17 cellular contexts compared by ENCODE assay signal in the genomic region with DNA sequence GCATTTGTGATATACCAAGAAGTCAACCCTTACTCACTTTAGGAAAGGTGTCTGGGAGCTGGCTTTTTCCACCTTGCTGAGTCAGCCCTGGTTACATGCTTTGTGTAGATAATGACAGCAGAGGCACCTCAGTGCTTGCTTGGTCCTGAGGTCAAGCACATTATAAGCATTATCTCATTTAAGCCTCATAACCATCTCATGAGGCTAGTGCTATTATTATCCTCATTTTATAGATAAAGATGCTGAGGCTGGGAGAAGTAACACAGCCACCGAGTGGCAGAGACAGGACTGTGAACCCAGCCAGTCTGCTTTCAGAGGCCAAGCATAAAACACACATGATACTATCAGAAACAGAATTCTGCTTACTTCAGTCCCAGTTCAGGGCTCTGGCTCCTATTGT. TPM values are rescaled to one million over a fixed set of nuclear protein-coding genes. Genes with fewer than 3 reads are reported as not detected.
A peak's percentile ranks its signal among the peaks of the same experiment; 100 is the strongest.
DNase-seq lines count a peak whose midpoint lies in the region; ATAC-seq, FAIRE-seq and TF ChIP-seq lines count a peak whose summit lies in the region.
"Had no signal": no experiment of that assay in that cellular context is flagged by ENCODE, and none has a peak within 500 bp of the region (broad histone marks: within the 10 kb centered on the region; RNA-seq: fewer than 3 reads in every experiment).

No MANE protein-coding gene starts in this region.

- TF ChIP-seq POLR2A in GM12892 (IDR thresholded peaks at IDR 0.05; ENCODE audit: low read depth, low read length), result no peak

- H3K4me3 Mint-ChIP-seq in GM23338, result no peak overlapping the region
- H3K4me3 Mint-ChIP-seq: activated CD4-positive, alpha-beta memory T cell treated with anti-CD3 and anti-CD28 coated beads, Interleukin-2, amount 10 ng/mL, durations not matched to agents 7 days and 5 days; effector memory CD8-positive, alpha-beta T cell had no signal

- no peaks in the 10 kb centered on the region for H3K9me3 ChIP-seq in neutrophil
- H3K9me3 ChIP-seq: adrenal gland had no signal

- H3F3A ChIP-seq in GM23338 (replicated peaks; ENCODE audit: low read depth), result no peaks in the 10 kb centered on the region

- no peaks in the 10 kb centered on the region; the same call in 2 of the 3 replicates for H3K4me1 Mint-ChIP-seq in GM23338

- intact Hi-C loops in left cardiac atrium (cut with DNase I), result no loop called here

- peaks cover 36% of the 10 kb centered on the region for H3K36me3 Mint-ChIP-seq in GM23338 (ENCODE audit: low read depth)

- H4K20me1 ChIP-seq in GM23338 (replicated peaks; ENCODE audit: insufficient read depth), result peaks cover 3% of the 10 kb centered on the region; the same call in 1 of the 2 replicates

- no peaks in the 10 kb centered on the region for H3K79me2 ChIP-seq in GM23338 (replicated peaks; ENCODE audit: insufficient read depth)

- peaks cover 2% of the 10 kb centered on the region for H3K27me3 Mint-ChIP-seq in GM23338 (ENCODE audit: insufficient read depth, low read depth, poor library complexity)
- H3K27me3 Mint-ChIP-seq: activated CD4-positive, alpha-beta memory T cell treated with anti-CD3 and anti-CD28 coated beads, Interleukin-2, amount 10 ng/mL, durations not matched to agents 7 days and 5 days; effector memory CD8-positive, alpha-beta T cell had no signal

- H3K36me3 ChIP-seq in GM23338 (ENCODE audit: insufficient read depth), result no peaks in the 10 kb centered on the region
- H3K36me3 ChIP-seq in neutrophil, result peaks cover 63% of the 10 kb centered on the region

- H2AFZ ChIP-seq in GM23338, result no peak overlapping the region

- no peak for FAIRE-seq in GM12892 (lab: Jason Lieb, UNC)

- no peak for ATAC-seq in GM23338
- peak; percentile 24 to 54 for ATAC-seq in left cardiac atrium
- no peak for ATAC-seq in GM21423 (IDR thresholded peaks at IDR 0.05; ENCODE audit: unreplicated experiment)
- no peak for ATAC-seq in esophagus mucosa
- no peak for ATAC-seq in GM21825 (IDR thresholded peaks at IDR 0.05; ENCODE audit: unreplicated experiment)
- ATAC-seq: effector memory CD8-positive, alpha-beta T cell had no signal

- no peak for DNase-seq in GM23338 (ENCODE audit: low spot score)
- DNase-seq in left cardiac atrium, result no peak
- no peak for DNase-seq in GM12892 (ENCODE audit: insufficient read length)
- DNase-seq: activated CD4-positive, alpha-beta memory T cell treated with anti-CD3 and anti-CD28 coated beads, Interleukin-2, amount 10 ng/mL, durations not matched to agents 7 days and 5 days; adrenal gland; cerebellar nuclear complex; effector memory CD8-positive, alpha-beta T cell; hippocampal formation; NCI-H1930; occipital lobe; stimulated activated CD4-positive, alpha-beta T cell treated with anti-CD3 and anti-CD28 coated beads, Interleukin-4, amount 100 ng/mL, for 1 hour; T-helper 1 cell had no signal

- no peak overlapping the region for H3K4me3 ChIP-seq in GM23338
- no peak overlapping the region for H3K4me3 ChIP-seq in neutrophil (ENCODE audit: low read depth in 1 of 2, low read length in 1 of 2)
- H3K4me3 ChIP-seq: adrenal gland had no signal

- H3K9me3 Mint-ChIP-seq in GM23338, result no peaks in the 10 kb centered on the region
- H3K9me3 Mint-ChIP-seq: activated CD4-positive, alpha-beta memory T cell treated with anti-CD3 and anti-CD28 coated beads, Interleukin-2, amount 10 ng/mL, durations not matched to agents 7 days and 5 days; effector memory CD8-positive, alpha-beta T cell had no signal

- no peak for TF ChIP-seq CTCF in GM23338 (conservative IDR thresholded peaks at IDR 0.05; ENCODE audit: low read depth in 2 of 2)
- TF ChIP-seq CTCF in VCaP (conservative IDR thresholded peaks at IDR 0.05), result no peak
- no peak for TF ChIP-seq CTCF in neutrophil (IDR thresholded peaks at IDR 0.05)

- H3K4me1 ChIP-seq in GM23338 (ENCODE audit: insufficient read depth), result no peaks in the 10 kb centered on the region
- H3K4me1 ChIP-seq in neutrophil (ENCODE audit: control insufficient read depth in 1 of 2, insufficient read depth in 1 of 2, low read depth in 1 of 2, low read length in 1 of 2), result peaks cover 52 to 65% of the 10 kb centered on the region in 2 experiments

- H3K4me2 ChIP-seq in GM23338, result no peak overlapping the region

- no peaks in the 10 kb centered on the region for H3K9me2 ChIP-seq in GM23338 (ENCODE audit: insufficient read depth)

- no peaks in the 10 kb centered on the region for H3K27me3 ChIP-seq in GM23338 (ENCODE audit: insufficient read depth)
- no peaks in the 10 kb centered on the region for H3K27me3 ChIP-seq in neutrophil
- H3K27me3 ChIP-seq: adrenal gland had no signal

- 0 out of 2 replicates have a peak overlapping the region, but pooled peaks have one; percentile 83 for H3K27ac Mint-ChIP-seq in GM23338
- H3K27ac Mint-ChIP-seq: activated CD4-positive, alpha-beta memory T cell treated with anti-CD3 and anti-CD28 coated beads, Interleukin-2, amount 10 ng/mL, durations not matched to agents 7 days and 5 days had no signal

- H3K27ac ChIP-seq in GM23338 (ENCODE audit: low read depth) (0 out of 2 replicates have a peak overlapping the region, but pooled peaks have one; percentile 32), VCaP (peak overlapping the region; percentile 85; the same call in 1 of the 2 replicates), neutrophil (peak overlapping the region; percentile 92)

TF ChIP-seq in GM23338, 12 proteins besides CTCF, POLR2A, EP300 and RAD21 (continues in another document):
- TF ChIP-seq CREB1 (CRISPR knock-in tag; IDR thresholded peaks at IDR 0.05; ENCODE audit: low read depth), result no peak
- TF ChIP-seq ZNF331 (CRISPR knock-in tag; IDR thresholded peaks at IDR 0.05; ENCODE audit: low read depth), result no peak
- TF ChIP-seq NANOG (IDR thresholded peaks at IDR 0.05; ENCODE audit: borderline replicate concordance), result no peak
- no peak for TF ChIP-seq STAT1 (IDR thresholded peaks at IDR 0.05; ENCODE audit: unreplicated experiment)
- no peak for TF ChIP-seq JUNB (IDR thresholded peaks at IDR 0.05; ENCODE audit: unreplicated experiment)
- TF ChIP-seq, protein P1, sequence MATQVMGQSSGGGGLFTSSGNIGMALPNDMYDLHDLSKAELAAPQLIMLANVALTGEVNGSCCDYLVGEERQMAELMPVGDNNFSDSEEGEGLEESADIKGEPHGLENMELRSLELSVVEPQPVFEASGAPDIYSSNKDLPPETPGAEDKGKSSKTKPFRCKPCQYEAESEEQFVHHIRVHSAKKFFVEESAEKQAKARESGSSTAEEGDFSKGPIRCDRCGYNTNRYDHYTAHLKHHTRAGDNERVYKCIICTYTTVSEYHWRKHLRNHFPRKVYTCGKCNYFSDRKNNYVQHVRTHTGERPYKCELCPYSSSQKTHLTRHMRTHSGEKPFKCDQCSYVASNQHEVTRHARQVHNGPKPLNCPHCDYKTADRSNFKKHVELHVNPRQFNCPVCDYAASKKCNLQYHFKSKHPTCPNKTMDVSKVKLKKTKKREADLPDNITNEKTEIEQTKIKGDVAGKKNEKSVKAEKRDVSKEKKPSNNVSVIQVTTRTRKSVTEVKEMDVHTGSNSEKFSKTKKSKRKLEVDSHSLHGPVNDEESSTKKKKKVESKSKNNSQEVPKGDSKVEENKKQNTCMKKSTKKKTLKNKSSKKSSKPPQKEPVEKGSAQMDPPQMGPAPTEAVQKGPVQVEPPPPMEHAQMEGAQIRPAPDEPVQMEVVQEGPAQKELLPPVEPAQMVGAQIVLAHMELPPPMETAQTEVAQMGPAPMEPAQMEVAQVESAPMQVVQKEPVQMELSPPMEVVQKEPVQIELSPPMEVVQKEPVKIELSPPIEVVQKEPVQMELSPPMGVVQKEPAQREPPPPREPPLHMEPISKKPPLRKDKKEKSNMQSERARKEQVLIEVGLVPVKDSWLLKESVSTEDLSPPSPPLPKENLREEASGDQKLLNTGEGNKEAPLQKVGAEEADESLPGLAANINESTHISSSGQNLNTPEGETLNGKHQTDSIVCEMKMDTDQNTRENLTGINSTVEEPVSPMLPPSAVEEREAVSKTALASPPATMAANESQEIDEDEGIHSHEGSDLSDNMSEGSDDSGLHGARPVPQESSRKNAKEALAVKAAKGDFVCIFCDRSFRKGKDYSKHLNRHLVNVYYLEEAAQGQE (IDR thresholded peaks at IDR 0.05; ENCODE audit: unreplicated experiment), result no peak
- TF ChIP-seq EZH2 (IDR thresholded peaks at IDR 0.05; ENCODE audit: low read depth, unreplicated experiment), result no peak

RNA-seq across cellular contexts. Expression of gene MAX, which starts 29.4 kb away (rescaled TPM):
- 25.0 and 31.8 TPM in 2 replicates for total RNA-seq in GM23338 (2014; rRNA removed; shearing (Covaris generic))
- polyA plus RNA-seq in GM23338 (2016; fragmentation: Nextera tagmentation; extraction: Ambion mirVana), result 27.7 and 31.8 TPM in 2 replicates
- 10 to 100 TPM; 71.1 to 81.1 TPM for total RNA-seq in left cardiac atrium
- total RNA-seq in esophagus mucosa, result 90.8 TPM
- 44.2 TPM for polyA plus RNA-seq in GM12892 (2012; ENCODE audit: missing spikeins)

Comparison
In these comparisons a context has a peak if more than half of its experiments do, and no peak if none do; other contexts are left out.
1. ATAC-seq: peak in left cardiac atrium (2 of 2); none in GM23338 (single experiment), GM21423 (single experiment), esophagus mucosa (single experiment) and GM21825 (single experiment).
2. H3K27ac ChIP-seq: peak in every context shown above with its lines; median percentile 92 in neutrophil; 85 in VCaP; 32 in GM23338.